Comparison of ENCODE assay signal across 13 cellular contexts in the genomic region with DNA sequence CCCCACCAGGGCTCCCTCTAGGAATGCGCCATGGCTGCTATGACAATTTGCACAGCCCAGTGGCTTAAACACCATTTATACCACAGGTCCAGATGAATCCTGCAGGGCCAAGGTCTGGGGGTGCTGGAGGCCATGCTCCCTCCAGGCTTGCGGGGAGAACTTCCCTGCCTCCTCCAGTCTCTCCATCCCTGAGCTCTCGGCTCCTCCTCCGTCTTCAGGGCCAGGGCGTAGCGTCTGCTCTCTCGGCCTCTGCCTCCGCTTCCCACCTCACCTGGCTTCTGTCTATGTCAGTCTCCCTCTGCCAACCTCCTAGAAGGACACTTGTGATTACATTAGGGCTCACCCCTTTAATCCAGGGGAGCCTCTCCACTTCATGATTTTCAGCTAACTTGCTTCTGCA.
"Had no signal": no experiment of that assay in that cellular context is flagged by ENCODE, and none has a peak within 500 bp of the region (broad histone marks: within the 10 kb centered on the region; RNA-seq: fewer than 3 reads in every experiment).

No MANE protein-coding gene starts in this region.

- H3K27ac Mint-ChIP-seq: nephron; T-helper 2 cell treated with Interferon-gamma antibody and Interleukin-4, amounts not matched to agents 5 μg/mL and 100 μg/mL, for 36 hours had no signal

- H3K4me3 Mint-ChIP-seq: nephron; T-helper 2 cell treated with Interferon-gamma antibody and Interleukin-4, amounts not matched to agents 5 μg/mL and 100 μg/mL, for 36 hours had no signal

- H3K27me3 ChIP-seq: cardiac muscle cell had no signal

- H3K4me1 Mint-ChIP-seq: nephron had no signal

- H3K36me3 ChIP-seq: cardiac muscle cell had no signal

- H3K9me3 Mint-ChIP-seq: T-helper 2 cell treated with Interferon-gamma antibody and Interleukin-4, amounts not matched to agents 5 μg/mL and 100 μg/mL, for 36 hours had no signal

- ATAC-seq: left lobe of liver had no signal

- H3K4me3 ChIP-seq: cardiac muscle cell had no signal

- DNase-seq: activated CD4-positive, CD25-positive, alpha-beta regulatory T cell treated with anti-CD3 and anti-CD28 coated beads, Interleukin-2, amount 50 U/mL, for 72 hours; activated naive CD4-positive, alpha-beta T cell treated with anti-CD3 and anti-CD28 coated beads, Interleukin-2, amount 50 U/mL, for 16 hours; activated T-cell treated with anti-CD3 and anti-CD28 coated beads for 4 hours; hippocampal formation; mesenchymal stem cell; occipital lobe; stimulated activated CD4-positive, alpha-beta T cell treated with anti-CD3 and anti-CD28 coated beads, Interleukin-2, amount 100 ng/mL, for 48 hours; stimulated activated naive CD4-positive, alpha-beta T cell treated with Interleukin-2 at 50 U/mL for 16 hours; trophoblast cell had no signal

- H3K27ac ChIP-seq: cardiac muscle cell had no signal
